8 cellular contexts compared by ENCODE assay signal in the genomic region with DNA sequence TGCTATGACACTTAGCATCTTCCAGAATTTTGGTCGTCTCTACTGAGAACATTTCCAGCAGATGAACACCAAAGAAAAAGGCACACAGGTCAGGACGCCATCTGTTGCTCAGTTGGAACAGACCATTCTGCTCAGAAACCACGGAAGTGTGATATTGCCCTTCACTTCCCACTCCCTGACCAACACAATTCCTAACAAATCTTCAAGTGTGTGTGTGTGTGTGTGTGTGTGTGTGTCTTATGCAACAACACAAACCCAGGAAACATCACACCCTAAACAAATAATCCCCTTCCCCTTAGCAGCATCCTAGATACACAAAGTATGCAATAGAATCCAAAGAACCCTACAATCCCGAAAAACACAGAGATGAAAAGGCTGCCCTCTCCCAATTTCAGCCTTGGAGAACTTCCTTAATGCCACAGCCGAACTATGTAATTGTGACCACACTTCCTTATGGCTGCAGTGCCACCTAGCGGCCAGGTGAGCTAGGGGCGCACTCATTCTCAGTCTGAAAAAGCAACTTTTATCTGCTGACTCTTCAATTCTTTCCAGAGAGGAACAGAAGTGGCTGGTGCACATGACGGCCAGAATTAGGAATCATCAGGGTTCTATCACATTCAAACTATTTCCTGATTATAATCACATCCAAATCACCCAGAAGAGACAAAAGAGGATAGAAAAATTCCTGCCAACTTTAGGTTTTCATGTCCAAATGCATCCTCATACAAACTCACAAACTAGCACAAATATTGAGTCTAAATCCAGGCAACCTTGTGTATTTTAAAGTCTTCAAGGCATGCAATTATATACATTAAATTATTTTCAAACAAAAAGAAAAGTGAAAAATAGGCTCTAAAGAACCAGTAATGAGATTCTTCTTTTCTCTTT.
DNase-seq lines count a peak whose midpoint lies in the region; ATAC-seq and TF ChIP-seq lines count a peak whose summit lies in the region.

No MANE protein-coding gene starts in this region.

- ATAC-seq in GM19452 (IDR thresholded peaks at IDR 0.05; ENCODE audit: unreplicated experiment) (peak; percentile 86), HG03575 (IDR thresholded peaks at IDR 0.05; ENCODE audit: extremely low read depth, insufficient number of reproducible peaks, low FRiP score, unreplicated experiment) (peak; percentile 59)
- ATAC-seq in stimulated activated naive CD8-positive, alpha-beta T cell treated with anti-CD3 and anti-CD28 coated beads, Interleukin-15, amount 100 ng/mL, for 72 hours: peak; percentile 72

- TF ChIP-seq CTCF in Caco-2 (IDR thresholded peaks at IDR 0.05; ENCODE audit: insufficient read depth in 1 of 2, low read depth in 1 of 2, low read length in 1 of 2, severe bottlenecking in 1 of 2, unreplicated experiment in 1 of 2): peak; percentile 84 to 92
- peak; percentile 85 to 96 (median 85) for TF ChIP-seq CTCF in nephron (IDR thresholded peaks at IDR 0.05; ENCODE audit: unreplicated experiment in 3 of 3)

- TF ChIP-seq POLR2A in erythroblast (IDR thresholded peaks at IDR 0.05; ENCODE audit: low read length): no peak

- H3K4me1 Mint-ChIP-seq in Caco-2 (ENCODE audit: low read depth, unreplicated experiment) (no peaks in the 10 kb centered on the region), nephron (no peaks in the 10 kb centered on the region)
- peaks cover 6% of the 10 kb centered on the region for H3K4me1 Mint-ChIP-seq in stimulated activated naive CD8-positive, alpha-beta T cell treated with anti-CD3 and anti-CD28 coated beads, Interleukin-15, amount 100 ng/mL, for 72 hours

- peak; percentile 63 to 79 for DNase-seq in Caco-2
- DNase-seq in NOMO-1 treated with DMSO at 0.1 percent for 48 hours (lab: John Stamatoyannopoulos, UW; ENCODE audit: unreplicated experiment): peak; percentile 61
- DNase-seq in activated CD8-positive, alpha-beta memory T cell treated with anti-CD3 and anti-CD28 coated beads, Interleukin-2, amount 50 U/mL, for 48 hours: peak; percentile 86
- peak; percentile 54 to 76 for DNase-seq in erythroblast (lab: John Stamatoyannopoulos, UW)
- peak; percentile 51 to 54 for DNase-seq in stimulated activated naive CD8-positive, alpha-beta T cell treated with anti-CD3 and anti-CD28 coated beads, Interleukin-15, amount 100 ng/mL, for 72 hours

- no peaks in the 10 kb centered on the region for H3K4me1 ChIP-seq in Caco-2

- H3K36me3 ChIP-seq in Caco-2 (ENCODE audit: control insufficient read depth, insufficient read depth, low read length): no peaks in the 10 kb centered on the region

- intact Hi-C loops in Caco-2 (cut with micrococcal nuclease; ENCODE audit: unreplicated experiment): loop anchor here (1.0 to 10.0 kb wide), 6 partner anchors 255 to 962 kb away; no protein-coding TSS in a partner anchor

- H3K27ac Mint-ChIP-seq in Caco-2 (ENCODE audit: unreplicated experiment): no peak overlapping the region
- H3K27ac Mint-ChIP-seq in nephron: peak overlapping the region in 2 of 3 experiments; percentile 5 to 48
- H3K27ac Mint-ChIP-seq in stimulated activated naive CD8-positive, alpha-beta T cell treated with anti-CD3 and anti-CD28 coated beads, Interleukin-15, amount 100 ng/mL, for 72 hours: no peak overlapping the region

- H3K27me3 Mint-ChIP-seq in Caco-2 (ENCODE audit: insufficient read depth, unreplicated experiment) (peaks cover 13% of the 10 kb centered on the region), nephron (ENCODE audit: low read depth) (peaks cover 7% of the 10 kb centered on the region)
- peaks cover 35% of the 10 kb centered on the region for H3K27me3 Mint-ChIP-seq in stimulated activated naive CD8-positive, alpha-beta T cell treated with anti-CD3 and anti-CD28 coated beads, Interleukin-15, amount 100 ng/mL, for 72 hours

- POLR2A ChIA-PET in Caco-2 (lab: Charles Lee): no interaction called here

- H3K4me3 Mint-ChIP-seq in Caco-2 (ENCODE audit: unreplicated experiment) (no peak overlapping the region), nephron (no peak overlapping the region)
- no peak overlapping the region for H3K4me3 Mint-ChIP-seq in stimulated activated naive CD8-positive, alpha-beta T cell treated with anti-CD3 and anti-CD28 coated beads, Interleukin-15, amount 100 ng/mL, for 72 hours

- H3K9me3 Mint-ChIP-seq in Caco-2 (ENCODE audit: unreplicated experiment): no peaks in the 10 kb centered on the region
- no peaks in the 10 kb centered on the region for H3K9me3 Mint-ChIP-seq in nephron
- H3K9me3 Mint-ChIP-seq in stimulated activated naive CD8-positive, alpha-beta T cell treated with anti-CD3 and anti-CD28 coated beads, Interleukin-15, amount 100 ng/mL, for 72 hours: no peaks in the 10 kb centered on the region

- H3K27me3 ChIP-seq in Caco-2 (replicated peaks; ENCODE audit: control insufficient read depth, insufficient read depth, low read length): no peaks in the 10 kb centered on the region; the same call in 1 of the 2 replicates

- no peaks in the 10 kb centered on the region for H3K9me3 ChIP-seq in Caco-2

- CTCF ChIA-PET in Caco-2 (lab: Charles Lee): no interaction called here

- H3K36me3 Mint-ChIP-seq in Caco-2 (ENCODE audit: insufficient read depth, unreplicated experiment): peaks cover 6% of the 10 kb centered on the region
- H3K36me3 Mint-ChIP-seq in nephron (ENCODE audit: low read depth): no peaks in the 10 kb centered on the region

- no peak overlapping the region for H3K4me3 ChIP-seq in Caco-2 (ENCODE audit: low read depth, low read length)

- BruUV-seq in Caco-2 (replicated peaks; lab: Mats Ljungman, UMichigan): no TSS peak

Comparison
In these comparisons a context has a peak if more than half of its experiments do, and no peak if none do; other contexts are left out.
1. H3K27ac Mint-ChIP-seq: peak in nephron (2 of 3); none in Caco-2 (single experiment) and stimulated activated naive CD8-positive, alpha-beta T cell treated with anti-CD3 and anti-CD28 coated beads, Interleukin-15, amount 100 ng/mL, for 72 hours (0 of 2).
2. Peak in every context shown above with its lines, with median percentiles within 50 percentile points of each other: DNase-seq and ATAC-seq.